8 cellular contexts compared by ENCODE assay signal in the genomic region with DNA sequence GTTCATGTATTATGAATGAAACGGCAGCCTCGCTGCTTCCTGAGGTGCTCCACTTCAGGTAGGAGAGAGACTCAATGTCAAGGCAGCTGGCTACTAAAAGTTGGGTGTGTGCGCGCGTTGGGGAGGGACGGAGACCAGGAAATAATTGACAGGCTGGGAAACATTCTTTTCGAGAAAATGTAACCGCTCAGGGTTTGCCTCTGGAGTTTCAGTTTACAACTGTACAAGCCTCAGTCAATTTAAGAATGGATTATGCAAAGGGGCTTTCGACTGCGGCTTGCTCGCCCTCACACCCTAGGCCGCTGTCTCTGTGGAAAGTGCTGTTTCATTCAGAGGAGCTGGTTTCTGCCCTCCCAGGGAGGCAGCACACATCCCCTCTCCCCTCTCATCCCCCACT. TPM values are rescaled to one million over a fixed set of nuclear protein-coding genes. Genes with fewer than 3 reads are reported as not detected.
A peak's percentile ranks its signal among the peaks of the same experiment; 100 is the strongest.
DNase-seq lines count a peak whose midpoint lies in the region; ATAC-seq and TF ChIP-seq lines count a peak whose summit lies in the region.

No MANE protein-coding gene starts in this region.

- WGBS in urinary bladder: 5% methylated on average over 12 of the region's 12 CpGs

- peaks cover 0 to 22% of the 10 kb centered on the region in 2 donors for H3K4me1 ChIP-seq in right atrium auricular region
- peaks cover 0 to 10% (median 4%) of the 10 kb centered on the region in 4 donors for H3K4me1 ChIP-seq in Peyer's patch
- peaks cover 5% of the 10 kb centered on the region in 2 donors for H3K4me1 ChIP-seq in muscle layer of duodenum (ENCODE audit: control insufficient read depth in 1 of 2, insufficient read depth in 2 of 2, low read length in 2 of 2)
- H3K4me1 ChIP-seq in urinary bladder (ENCODE audit: insufficient read depth): no peaks in the 10 kb centered on the region

- H3K27me3 ChIP-seq in right atrium auricular region (no peaks in the 10 kb centered on the region), Peyer's patch (no peaks in the 10 kb centered on the region), muscle layer of duodenum (ENCODE audit: low read depth, low read length) (no peaks in the 10 kb centered on the region)

- intact Hi-C loops in Right ventricle myocardium inferior (cut with DNase I): loop anchor here (1.0 to 10.0 kb wide), 4 partner anchors 42 to 372 kb away; a partner anchor contains a TSS

- DNase-seq in right atrium auricular region (ENCODE audit: low spot score) (no peak), Right ventricle myocardium inferior (ENCODE audit: missing footprints) (no peak), Peyer's patch (no peak), choroid plexus epithelial cell (ENCODE audit: low read depth) (peak; percentile 73), NCI-H1092 treated with DMSO at 0.1 percent for 48 hours (lab: John Stamatoyannopoulos, UW) (no peak)

- ATAC-seq in Right ventricle myocardium inferior (no peak), HG02885 (IDR thresholded peaks at IDR 0.05; ENCODE audit: poor library complexity, unreplicated experiment) (peak; percentile 81)

- TF ChIP-seq CTCF in right atrium auricular region (IDR thresholded peaks at IDR 0.05) (no peak), Peyer's patch (IDR thresholded peaks at IDR 0.05) (no peak), choroid plexus epithelial cell (conservative IDR thresholded peaks at IDR 0.05; ENCODE audit: low read depth, low read length) (no peak)

- H3K9me3 ChIP-seq in right atrium auricular region (no peaks in the 10 kb centered on the region), Peyer's patch (no peaks in the 10 kb centered on the region), muscle layer of duodenum (ENCODE audit: control insufficient read depth in 1 of 2, low read length in 2 of 2) (no peaks in the 10 kb centered on the region)

- no peak for TF ChIP-seq POLR2A in Peyer's patch (IDR thresholded peaks at IDR 0.05)

- peak overlapping the region; percentile 96 to 99 for H3K27ac ChIP-seq in right atrium auricular region
- peak overlapping the region; percentile 75 to 96 (median 88) for H3K27ac ChIP-seq in Peyer's patch
- H3K27ac ChIP-seq in muscle layer of duodenum (ENCODE audit: low read length): peak overlapping the region; percentile 87
- peak overlapping the region; percentile 76 for H3K27ac ChIP-seq in urinary bladder (ENCODE audit: low read depth)

- H3K4me3 ChIP-seq in right atrium auricular region (peak overlapping the region; percentile 78 to 83), Peyer's patch (peak overlapping the region; percentile 51 to 72 (median 66)), choroid plexus epithelial cell (ENCODE audit: low read depth, low read length) (peak overlapping the region; percentile 71), muscle layer of duodenum (ENCODE audit: low read depth in 1 of 2, low read length in 2 of 2) (peak overlapping the region; percentile 66 to 81), urinary bladder (ENCODE audit: low read depth, low read length) (peak overlapping the region; percentile 58)

- H3K36me3 ChIP-seq in right atrium auricular region (no peaks in the 10 kb centered on the region), Peyer's patch (no peaks in the 10 kb centered on the region), muscle layer of duodenum (ENCODE audit: control insufficient read depth in 1 of 2, insufficient read depth in 2 of 2, low read length in 2 of 2) (peaks cover 0 to 6% of the 10 kb centered on the region in 2 donors), urinary bladder (ENCODE audit: insufficient read depth) (no peaks in the 10 kb centered on the region)

RNA-seq across cellular contexts. Expression of a gene that starts 4.4 kb away (rescaled TPM):
- total RNA-seq in right atrium auricular region (10 to 100 TPM; 14.7 to 17.3 TPM), Right ventricle myocardium inferior (14.0 TPM), Peyer's patch (10 to 100 TPM; 14.9 to 26.9 (median 23.0) TPM), urinary bladder (19.1 TPM)
- polyA plus RNA-seq in urinary bladder: 12.0 TPM
